In genomic region chr1:116887212-116887611, GRCh38 we compare ENCODE assay signal across 20 cellular contexts. TPM values are rescaled to one million over a fixed set of nuclear protein-coding genes. Genes with fewer than 3 reads are reported as not detected.
A peak's percentile ranks its signal among the peaks of the same experiment; 100 is the strongest.
DNase-seq lines count a peak whose midpoint lies in the region; ATAC-seq, FAIRE-seq and TF ChIP-seq lines count a peak whose summit lies in the region.
"Had no signal": no experiment of that assay in that cellular context is flagged by ENCODE, and none has a peak within 500 bp of the region (broad histone marks: within the 10 kb centered on the region; RNA-seq: fewer than 3 reads in every experiment).

No MANE protein-coding gene starts in this region.

- TF ChIP-seq POLR2A in ovary (IDR thresholded peaks at IDR 0.05): no peak

- H3K36me3 ChIP-seq in bronchial epithelial cell (ENCODE audit: control insufficient read depth, insufficient read depth, low read length) (no peaks in the 10 kb centered on the region), ovary (no peaks in the 10 kb centered on the region)

- FAIRE-seq in bronchial epithelial cell (lab: Jason Lieb, UNC): no peak

- DNase-seq in bronchial epithelial cell (ENCODE audit: low read depth): peak; percentile 55
- DNase-seq in nephron progenitor cell: no peak
- DNase-seq in posterior vena cava (ENCODE audit: low spot score): no peak
- DNase-seq in amygdala (lab: John Stamatoyannopoulos, UW): no peak
- DNase-seq in ovary: no peak
- DNase-seq: CD4-positive, CD25-positive, alpha-beta regulatory T cell; COR-L47; DMS79; H7; HFFc6; NCI-H1105; NCI-H146; NCI-H2029; NCI-H2227 treated with DMSO at 0.1 percent for 48 hours; NCI-H510A treated with DMSO at 0.1 percent for 48 hours; NCI-H748 treated with DMSO at 0.1 percent for 48 hours had no signal

- peaks cover 56% of the 10 kb centered on the region for H3K4me1 Mint-ChIP-seq in nephron progenitor cell
- H3K4me1 Mint-ChIP-seq: CD4-positive, CD25-positive, alpha-beta regulatory T cell had no signal

- H3K27ac Mint-ChIP-seq in nephron progenitor cell: peak overlapping the region; percentile 10
- H3K27ac Mint-ChIP-seq: CD4-positive, CD25-positive, alpha-beta regulatory T cell; HFFc6 had no signal

- H3K36me3 Mint-ChIP-seq in nephron progenitor cell (ENCODE audit: low read depth): no peaks in the 10 kb centered on the region
- H3K36me3 Mint-ChIP-seq: CD4-positive, CD25-positive, alpha-beta regulatory T cell had no signal

- H3K27me3 ChIP-seq in bronchial epithelial cell (ENCODE audit: control insufficient read depth, insufficient read depth, low read length) (no peaks in the 10 kb centered on the region), ovary (no peaks in the 10 kb centered on the region)

- no peaks in the 10 kb centered on the region for H3K9me3 ChIP-seq in ovary

- 88 to 95% (median 90%) methylated on average over 3 of the region's 3 CpGs for WGBS in ovary, 3 donors

- TF ChIP-seq CTCF in bronchial epithelial cell (IDR thresholded peaks at IDR 0.05; ENCODE audit: insufficient read depth, low read length, severe bottlenecking) (no peak), nephron progenitor cell (IDR thresholded peaks at IDR 0.05) (no peak), ovary (IDR thresholded peaks at IDR 0.05) (no peak)

- no peaks in the 10 kb centered on the region for H3K9me3 Mint-ChIP-seq in nephron progenitor cell
- H3K9me3 Mint-ChIP-seq: HFFc6 had no signal

- intact Hi-C loops in posterior vena cava (cut with DNase I): no loop called here
- intact Hi-C loops in ovary (cut with DNase I): loop anchor here in 1 of 4 donors (10.0 kb wide), 1 partner anchor 798 kb away; no protein-coding TSS in a partner anchor

- peaks cover 6% of the 10 kb centered on the region for H3K27me3 Mint-ChIP-seq in nephron progenitor cell (ENCODE audit: low read depth, poor library complexity)
- H3K27me3 Mint-ChIP-seq: CD4-positive, CD25-positive, alpha-beta regulatory T cell had no signal

- TF ChIP-seq EP300 in ovary (IDR thresholded peaks at IDR 0.05): no peak

- no peak overlapping the region for H3K27ac ChIP-seq in ovary
- H3K27ac ChIP-seq: KMS-11, RWPE1 had no signal

- ATAC-seq in esophagus mucosa (peak; percentile 26), HG02588 (IDR thresholded peaks at IDR 0.05; ENCODE audit: unreplicated experiment) (no peak)

- no peaks in the 10 kb centered on the region for H3K4me1 ChIP-seq in ovary (ENCODE audit: insufficient read depth)

- H3K4me3 ChIP-seq in bronchial epithelial cell (ENCODE audit: low read depth, low read length) (no peak overlapping the region), ovary (no peak overlapping the region)

- no peak overlapping the region for H3K4me3 Mint-ChIP-seq in nephron progenitor cell
- H3K4me3 Mint-ChIP-seq: CD4-positive, CD25-positive, alpha-beta regulatory T cell; HFFc6 had no signal

RNA-seq across cellular contexts. Expression of gene PTGFRN, which starts 22.5 kb away (rescaled TPM):
- 89.2 and 117 TPM in 2 replicates for total RNA-seq in bronchial epithelial cell
- total RNA-seq in esophagus mucosa: 55.1 TPM
- total RNA-seq in posterior vena cava: 100 to 1,000 TPM in 1 of 2 donors, 10 to 100 TPM in 1; 99.4 to 153 TPM
- 10 to 100 TPM; 26.0 to 87.6 (median 65.8) TPM for total RNA-seq in ovary
- polyA plus RNA-seq in ovary: 100 to 1,000 TPM in 1 of 2 donors, 10 to 100 TPM in 1; 22.9 to 106 TPM
